9 cellular contexts compared by ENCODE assay signal in genomic region chr11:116276051-116277044, GRCh38.
A peak's percentile ranks its signal among the peaks of the same experiment; 100 is the strongest.
DNase-seq lines count a peak whose midpoint lies in the region; ATAC-seq and TF ChIP-seq lines count a peak whose summit lies in the region.
"Had no signal": no experiment of that assay in that cellular context is flagged by ENCODE, and none has a peak within 500 bp of the region (broad histone marks: within the 10 kb centered on the region; RNA-seq: fewer than 3 reads in every experiment).

No MANE protein-coding gene starts in this region.

- H3K27me3 ChIP-seq in KMS-11 (ENCODE audit: insufficient read depth, low read depth) (no peaks in the 10 kb centered on the region), SK-N-SH (ENCODE audit: insufficient read depth) (no peaks in the 10 kb centered on the region), aorta (ENCODE audit: control insufficient read depth in 1 of 2, insufficient read depth in 2 of 2, low read length in 1 of 2) (no peaks in the 10 kb centered on the region)

- peak overlapping the region; percentile 58 for H3K4me3 Mint-ChIP-seq in progenitor cell of endocrine pancreas (ENCODE audit: low read depth)
- H3K4me3 Mint-ChIP-seq: activated naive CD4-positive, alpha-beta T cell treated with anti-CD3 and anti-CD28 coated beads, Interleukin-2, amount 50 U/mL, for 24 hours had no signal

- peaks cover 46% of the 10 kb centered on the region for H3K27me3 Mint-ChIP-seq in progenitor cell of endocrine pancreas

- H3K9ac ChIP-seq in KMS-11 (peak overlapping the region; percentile 55; the same call in 1 of the 2 replicates), SK-N-SH (no peak overlapping the region)

- TF ChIP-seq EP300 in SK-N-SH (IDR thresholded peaks at IDR 0.05; ENCODE audit: borderline replicate concordance in 1 of 2, low read depth in 1 of 2, low read length in 1 of 2), result no peak

- H2AFZ ChIP-seq in KMS-11 (ENCODE audit: low read depth), result peak overlapping the region; percentile 76
- no peak overlapping the region for H2AFZ ChIP-seq in SK-N-SH (ENCODE audit: low read depth)

- peak; percentile 62 for DNase-seq in Caki2 (ENCODE audit: low read depth)
- peak; percentile 83 for DNase-seq in SK-N-SH
- peak; percentile 61 to 88 for DNase-seq in activated naive CD4-positive, alpha-beta T cell treated with anti-CD3 and anti-CD28 coated beads, Interleukin-2, amount 50 U/mL, for 72 hours (ENCODE audit: low spot score in 2 of 2)
- peak; percentile 84 for DNase-seq in cardiac septum (ENCODE audit: low spot score)
- peak; percentile 92 for DNase-seq in progenitor cell of endocrine pancreas (ENCODE audit: low spot score, unreplicated experiment)
- peak; percentile 71 to 89 for DNase-seq in aorta

- H3K9me3 Mint-ChIP-seq in activated naive CD4-positive, alpha-beta T cell treated with anti-CD3 and anti-CD28 coated beads, Interleukin-2, amount 50 U/mL, for 72 hours, result no peaks in the 10 kb centered on the region
- no peaks in the 10 kb centered on the region for H3K9me3 Mint-ChIP-seq in progenitor cell of endocrine pancreas (ENCODE audit: low read depth)
- H3K9me3 Mint-ChIP-seq: activated naive CD4-positive, alpha-beta T cell treated with anti-CD3 and anti-CD28 coated beads, Interleukin-2, amount 50 U/mL, for 24 hours had no signal

- H3K36me3 ChIP-seq in KMS-11 (ENCODE audit: insufficient read depth), result no peaks in the 10 kb centered on the region
- no peaks in the 10 kb centered on the region for H3K36me3 ChIP-seq in SK-N-SH (replicated peaks in 1 of 2; ENCODE audit: control insufficient read depth in 1 of 2, insufficient read depth in 2 of 2, low read length in 1 of 2)
- H3K36me3 ChIP-seq in aorta (ENCODE audit: control insufficient read depth in 1 of 2, insufficient read depth in 2 of 2, low read length in 1 of 2), result no peaks in the 10 kb centered on the region

- H3K9me3 ChIP-seq in SK-N-SH (no peaks in the 10 kb centered on the region), aorta (ENCODE audit: control insufficient read depth, low read length) (no peaks in the 10 kb centered on the region)

- no peak overlapping the region for H3K27ac Mint-ChIP-seq in activated naive CD4-positive, alpha-beta T cell treated with anti-CD3 and anti-CD28 coated beads, Interleukin-2, amount 50 U/mL, for 72 hours
- no peak overlapping the region for H3K27ac Mint-ChIP-seq in progenitor cell of endocrine pancreas
- H3K27ac Mint-ChIP-seq: activated naive CD4-positive, alpha-beta T cell treated with anti-CD3 and anti-CD28 coated beads, Interleukin-2, amount 50 U/mL, for 24 hours had no signal

- H3K4me1 Mint-ChIP-seq in progenitor cell of endocrine pancreas (ENCODE audit: low read depth), result no peaks in the 10 kb centered on the region
- H3K4me1 Mint-ChIP-seq: activated naive CD4-positive, alpha-beta T cell treated with anti-CD3 and anti-CD28 coated beads, Interleukin-2, amount 50 U/mL, for 24 hours had no signal

- TF ChIP-seq RAD21 in SK-N-SH (IDR thresholded peaks at IDR 0.05; ENCODE audit: low read length), result peak; percentile 87

- no peak overlapping the region for H3K4me3 ChIP-seq in KMS-11 (IDR thresholded peaks at IDR 0.05; ENCODE audit: insufficient read depth, low read depth, low read length)
- H3K4me3 ChIP-seq in SK-N-SH (ENCODE audit: low read depth in 2 of 2, low read length in 1 of 2), result peak overlapping the region in 1 of 2 experiments; percentile 44; a peak in 1 of 4 replicates
- H3K4me3 ChIP-seq in aorta (ENCODE audit: low read length in 2 of 2), result no peak overlapping the region

- in situ Hi-C loops in Caki2 (cut with HindIII; ENCODE audit: low pct_unique_long_range_greater_than_20kb, low sequenced_read_pairs), result no loop called here

- H3K79me2 ChIP-seq in KMS-11 (ENCODE audit: insufficient read depth, low read depth) (no peaks in the 10 kb centered on the region), SK-N-SH (ENCODE audit: insufficient read depth) (no peaks in the 10 kb centered on the region)

- H4K20me1 ChIP-seq in KMS-11 (ENCODE audit: insufficient read depth), result no peaks in the 10 kb centered on the region
- H4K20me1 ChIP-seq in SK-N-SH (ENCODE audit: insufficient read depth), result no peaks in the 10 kb centered on the region

- POLR2A ChIA-PET in SK-N-SH (lab: Yijun Ruan, JAX), result no interaction called here

- intact Hi-C loops in cardiac septum (cut with DNase I) (loop anchor here (2.0 kb wide), 1 partner anchor 952 kb away; no protein-coding TSS in a partner anchor), aorta (cut with DNase I) (loop anchor here (5.0 kb wide), 2 partner anchors 939 to 944 kb away; no protein-coding TSS in a partner anchor)

- WGBS in SK-N-SH (ENCODE audit: low lambda C conversion rate), result 66% methylated on average over 18 of the region's 40 CpGs
- 30 to 37% methylated on average over 38 to 40 of the region's 40 CpGs for WGBS in aorta, 2 donors

- TF ChIP-seq CTCF in KMS-11 (conservative IDR thresholded peaks at IDR 0.05; ENCODE audit: low read depth, low read length), result peak; percentile 98
- peak; percentile 70 for TF ChIP-seq CTCF in SK-N-SH (IDR thresholded peaks at IDR 0.05)
- peak; percentile 100 for TF ChIP-seq CTCF in progenitor cell of endocrine pancreas (IDR thresholded peaks at IDR 0.05; ENCODE audit: unreplicated experiment)

- H3K4me1 ChIP-seq in KMS-11 (ENCODE audit: low read depth, poor library complexity, severe bottlenecking) (no peaks in the 10 kb centered on the region), SK-N-SH (ENCODE audit: control insufficient read depth in 1 of 2, insufficient read depth in 2 of 2, low read depth in 1 of 2, low read length in 1 of 2) (peaks cover 0 to 40% of the 10 kb centered on the region in 2 experiments; a peak in 1 of 4 replicates), aorta (ENCODE audit: control insufficient read depth in 1 of 2, insufficient read depth in 2 of 2, low read length in 2 of 2) (no peaks in the 10 kb centered on the region)

- no peaks in the 10 kb centered on the region for H3F3A ChIP-seq in SK-N-SH (replicated peaks; ENCODE audit: insufficient read depth)

- H3K4me2 ChIP-seq in KMS-11, result peak overlapping the region; percentile 51
- H3K4me2 ChIP-seq in SK-N-SH, result no peak overlapping the region

- no peaks in the 10 kb centered on the region for H3K36me3 Mint-ChIP-seq in activated naive CD4-positive, alpha-beta T cell treated with anti-CD3 and anti-CD28 coated beads, Interleukin-2, amount 50 U/mL, for 72 hours
- no peaks in the 10 kb centered on the region for H3K36me3 Mint-ChIP-seq in progenitor cell of endocrine pancreas (ENCODE audit: insufficient read depth)
- H3K36me3 Mint-ChIP-seq: activated naive CD4-positive, alpha-beta T cell treated with anti-CD3 and anti-CD28 coated beads, Interleukin-2, amount 50 U/mL, for 24 hours had no signal

- H3K9me2 ChIP-seq in SK-N-SH, result no peaks in the 10 kb centered on the region

- ATAC-seq in GM21526 (IDR thresholded peaks at IDR 0.05; ENCODE audit: low FRiP score, unreplicated experiment) (peak; percentile 70), aorta (ENCODE audit: low FRiP score) (peak; percentile 71)
- peak; percentile 76 to 94 for ATAC-seq in activated naive CD4-positive, alpha-beta T cell treated with anti-CD3 and anti-CD28 coated beads, Interleukin-2, amount 50 U/mL, for 72 hours

- H3K27ac ChIP-seq in KMS-11 (no peak overlapping the region), SK-N-SH (ENCODE audit: low read depth in 2 of 2, low read length in 1 of 2) (peak overlapping the region in 1 of 2 experiments; percentile 72; a peak in 1 of 4 replicates), aorta (ENCODE audit: low read depth in 1 of 2, low read length in 2 of 2) (no peak overlapping the region)

- CTCF ChIA-PET in SK-N-SH (lab: Yijun Ruan, JAX), result interaction anchor here (0.6 to 2.6 kb wide), 18 partner anchors 10 to 1500 kb away, joined by 3 to 15 read pairs (median 4); no protein-coding TSS in a partner anchor

TF ChIP-seq in SK-N-SH, 30 proteins besides CTCF, POLR2A, EP300 and RAD21:
- TF ChIP-seq SMC3 (IDR thresholded peaks at IDR 0.05; ENCODE audit: low read depth, low read length) (peak; percentile 70), GABPA (IDR thresholded peaks at IDR 0.05; ENCODE audit: low read depth) (no peak), EZH2phosphoT487 (IDR thresholded peaks at IDR 0.05; ENCODE audit: borderline replicate concordance, low read depth) (no peak), FOXJ3 (CRISPR knock-in tag; IDR thresholded peaks at IDR 0.05) (no peak), YY1 (IDR thresholded peaks at IDR 0.05; ENCODE audit: low read depth) (no peak), MEF2A (IDR thresholded peaks at IDR 0.05; ENCODE audit: borderline replicate concordance, low read depth) (no peak)
